17 cellular contexts compared by ENCODE assay signal in the genomic region with DNA sequence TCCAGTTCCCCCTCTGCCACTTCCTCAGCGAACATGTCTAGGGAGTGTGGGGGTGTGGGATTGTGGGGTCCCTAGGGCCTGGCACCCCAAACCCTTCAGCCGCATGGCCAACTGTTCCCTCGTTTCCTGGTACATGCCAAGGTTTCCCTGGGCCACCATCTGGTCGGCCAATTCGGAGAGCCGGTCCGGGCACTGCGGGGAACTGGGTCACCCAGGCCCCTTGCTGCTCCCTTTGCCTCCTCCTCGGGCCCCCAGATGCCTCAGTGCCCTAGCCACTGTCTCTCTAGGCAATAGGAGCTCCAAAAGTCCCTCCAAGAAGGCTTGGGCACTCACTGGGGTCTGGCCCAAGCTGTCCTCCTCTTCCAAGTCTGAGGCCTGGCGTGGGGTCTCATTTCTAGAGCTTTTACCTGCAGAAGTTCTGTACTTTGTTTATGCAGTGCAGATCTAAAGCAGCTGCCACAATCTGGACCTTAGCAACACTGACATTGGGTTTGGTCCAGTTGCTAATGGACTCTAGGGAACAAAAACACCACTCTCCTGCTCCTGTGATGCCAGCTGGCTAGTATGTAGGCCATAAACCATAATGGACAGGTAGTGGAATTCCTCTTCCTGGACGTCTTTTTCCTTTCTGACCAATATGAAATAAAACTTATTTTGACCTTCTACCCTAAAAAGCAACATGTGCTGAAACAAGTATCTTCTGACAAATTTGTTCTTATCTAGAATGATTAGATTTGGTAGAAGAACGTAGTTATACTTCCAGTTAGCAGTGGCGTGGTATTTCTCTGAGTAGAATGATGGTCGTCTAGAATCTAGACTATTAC.
A peak's percentile ranks its signal among the peaks of the same experiment; 100 is the strongest.
DNase-seq lines count a peak whose midpoint lies in the region; ATAC-seq and TF ChIP-seq lines count a peak whose summit lies in the region.
"Had no signal": no experiment of that assay in that cellular context is flagged by ENCODE, and none has a peak within 500 bp of the region (broad histone marks: within the 10 kb centered on the region; RNA-seq: fewer than 3 reads in every experiment).

No MANE protein-coding gene starts in this region.

- H3K4me1 Mint-ChIP-seq in stimulated activated naive CD8-positive, alpha-beta T cell treated with anti-CD3 and anti-CD28 coated beads, Interleukin-15, Interleukin-2, amounts not matched to agents 100 ng/mL and 50 ng/mL, for 24 hours (ENCODE audit: low read depth), result peaks cover 68% of the 10 kb centered on the region

- no peak for DNase-seq in stimulated activated naive CD8-positive, alpha-beta T cell treated with anti-CD3 and anti-CD28 coated beads, Interleukin-15, Interleukin-2, amounts not matched to agents 100 U/mL and 50 U/mL, for 24 hours
- peak in 6 of 7 donors; percentile 31 to 75 (median 56) for DNase-seq in adrenal gland
- no peak for DNase-seq in mesendoderm
- no peak for DNase-seq in amniotic stem cell (lab: John Stamatoyannopoulos, UW)
- DNase-seq in NCI-H1048 (lab: John Stamatoyannopoulos, UW), result no peak
- no peak for DNase-seq in HAP-1 (ENCODE audit: low spot score in 2 of 2)
- DNase-seq: activated naive CD4-positive, alpha-beta T cell treated with Interleukin-2 at 50 U/mL for 16 hours; brain microvascular endothelial cell; mucosa of descending colon; NCI-H1436; NCI-H2171; PC-3 had no signal

- H4K8ac ChIP-seq in mesendoderm (ENCODE audit: low read depth, low read length), result no peak overlapping the region

- no peak overlapping the region for H3K4me3 Mint-ChIP-seq in stimulated activated naive CD8-positive, alpha-beta T cell treated with anti-CD3 and anti-CD28 coated beads, Interleukin-15, Interleukin-2, amounts not matched to agents 100 ng/mL and 50 ng/mL, for 24 hours
- H3K4me3 Mint-ChIP-seq: dendritic cell treated with granulocyte-macrophage colony-stimulating factor and Interleukin-4, amounts not matched to agents 40 ng/mL and 50 ng/mL, for 4 days had no signal

- in situ Hi-C loops in HAP-1 (cut with MboI; ENCODE audit: low sequenced_read_pairs), result no loop called here

- H3K56ac ChIP-seq in mesendoderm (ENCODE audit: low read length), result peak overlapping the region; percentile 15

- H3K4me2 ChIP-seq in mesendoderm (ENCODE audit: low read length), result no peak overlapping the region

- H3K79me2 ChIP-seq in mesendoderm (ENCODE audit: control insufficient read depth, insufficient read depth, low read length), result no peaks in the 10 kb centered on the region

- H3K4me3 ChIP-seq in adrenal gland, result no peak overlapping the region
- H3K4me3 ChIP-seq in mesendoderm (ENCODE audit: low read length), result no peak overlapping the region
- no peak overlapping the region for H3K4me3 ChIP-seq in HAP-1
- H3K4me3 ChIP-seq: mucosa of descending colon, SJSA1 had no signal

- no peaks in the 10 kb centered on the region for H3K27me3 Mint-ChIP-seq in stimulated activated naive CD8-positive, alpha-beta T cell treated with anti-CD3 and anti-CD28 coated beads, Interleukin-15, Interleukin-2, amounts not matched to agents 100 ng/mL and 50 ng/mL, for 24 hours
- H3K27me3 Mint-ChIP-seq: dendritic cell treated with granulocyte-macrophage colony-stimulating factor and Interleukin-4, amounts not matched to agents 40 ng/mL and 50 ng/mL, for 4 days had no signal

- no peak overlapping the region for H2AK5ac ChIP-seq in mesendoderm (ENCODE audit: low read length)

- no peak overlapping the region for H4K5ac ChIP-seq in mesendoderm (ENCODE audit: low read length)

- peaks cover 68% of the 10 kb centered on the region for H3K36me3 Mint-ChIP-seq in stimulated activated naive CD8-positive, alpha-beta T cell treated with anti-CD3 and anti-CD28 coated beads, Interleukin-15, Interleukin-2, amounts not matched to agents 100 ng/mL and 50 ng/mL, for 24 hours (ENCODE audit: low read depth)

- H3K23ac ChIP-seq in mesendoderm (ENCODE audit: low read length), result no peak overlapping the region

- H2BK5ac ChIP-seq in mesendoderm (ENCODE audit: low read length), result no peak overlapping the region

- peak overlapping the region in 4 of 5 donors; percentile 11 to 58 (median 36) for H3K27ac ChIP-seq in adrenal gland
- no peak overlapping the region for H3K27ac ChIP-seq in mesendoderm (ENCODE audit: low read depth, low read length)
- H3K27ac ChIP-seq: brain microvascular endothelial cell, SJSA1 had no signal

- no peaks in the 10 kb centered on the region for H3K9me3 ChIP-seq in adrenal gland (replicated peaks in 1 of 3)
- H3K9me3 ChIP-seq in HAP-1, result no peaks in the 10 kb centered on the region
- H3K9me3 ChIP-seq: mucosa of descending colon, SJSA1 had no signal

- peaks cover 8% of the 10 kb centered on the region for H3K79me1 ChIP-seq in mesendoderm (ENCODE audit: low read length)

- no peak overlapping the region for H2BK15ac ChIP-seq in mesendoderm (replicated peaks; ENCODE audit: low read depth)

- H3K18ac ChIP-seq in mesendoderm (ENCODE audit: low read length), result no peak overlapping the region

- H3K27me3 ChIP-seq in adrenal gland (no peaks in the 10 kb centered on the region), mesendoderm (ENCODE audit: insufficient read depth, low read length, poor library complexity) (no peaks in the 10 kb centered on the region), HAP-1 (ENCODE audit: low read depth) (no peaks in the 10 kb centered on the region)
- H3K27me3 ChIP-seq: brain microvascular endothelial cell, SJSA1 had no signal

- intact Hi-C loops in adrenal gland (cut with DNase I), result no loop called here

- no peak overlapping the region for H3K9ac ChIP-seq in mesendoderm (ENCODE audit: low read length)

- ATAC-seq in stimulated activated naive CD8-positive, alpha-beta T cell treated with anti-CD3 and anti-CD28 coated beads, Interleukin-15, Interleukin-2, amounts not matched to agents 100 U/mL and 50 U/mL, for 24 hours, result no peak
- no peak for ATAC-seq in HG03196 (IDR thresholded peaks at IDR 0.05; ENCODE audit: unreplicated experiment)
- ATAC-seq: HCT116, mucosa of descending colon, PC-3 had no signal

- H3K36me3 ChIP-seq in adrenal gland (replicated peaks in 1 of 2) (no peaks in the 10 kb centered on the region), mesendoderm (ENCODE audit: control insufficient read depth, insufficient read depth, low read length) (no peaks in the 10 kb centered on the region), HAP-1 (replicated peaks) (peaks cover 5% of the 10 kb centered on the region; the same call in 1 of the 2 replicates)
- H3K36me3 ChIP-seq: brain microvascular endothelial cell had no signal

- no peaks in the 10 kb centered on the region for H3K9me3 Mint-ChIP-seq in stimulated activated naive CD8-positive, alpha-beta T cell treated with anti-CD3 and anti-CD28 coated beads, Interleukin-15, Interleukin-2, amounts not matched to agents 100 ng/mL and 50 ng/mL, for 24 hours
- H3K9me3 Mint-ChIP-seq: dendritic cell treated with granulocyte-macrophage colony-stimulating factor and Interleukin-4, amounts not matched to agents 40 ng/mL and 50 ng/mL, for 4 days had no signal

- H3K4me1 ChIP-seq in adrenal gland (replicated peaks in 1 of 2) (peaks cover 9 to 24% of the 10 kb centered on the region in 2 donors), mesendoderm (ENCODE audit: control insufficient read depth, low read depth, low read length) (no peaks in the 10 kb centered on the region), HAP-1 (peaks cover 18% of the 10 kb centered on the region)
- H3K4me1 ChIP-seq: SJSA1 had no signal

- WGBS in adrenal gland, 4 donors, result 77 to 88% (median 83%) methylated on average over 11 to 14 of the region's 14 CpGs
- no CpG with 5 or more reads among the region's 14 CpGs for WGBS in mesendoderm (ENCODE audit: extremely low coverage, insufficient coverage, low lambda C conversion rate)

- TF ChIP-seq POLR2A in adrenal gland (IDR thresholded peaks at IDR 0.05), result no peak

- H3K4ac ChIP-seq in mesendoderm (ENCODE audit: low read depth, low read length), result no peak overlapping the region

- H2BK120ac ChIP-seq in mesendoderm (ENCODE audit: low read depth, low read length), result no peak overlapping the region

- H3K27ac Mint-ChIP-seq in stimulated activated naive CD8-positive, alpha-beta T cell treated with anti-CD3 and anti-CD28 coated beads, Interleukin-15, Interleukin-2, amounts not matched to agents 100 ng/mL and 50 ng/mL, for 24 hours, result peak overlapping the region; percentile 72
- H3K27ac Mint-ChIP-seq: dendritic cell treated with granulocyte-macrophage colony-stimulating factor and Interleukin-4, amounts not matched to agents 40 ng/mL and 50 ng/mL, for 4 days had no signal

- no peak for TF ChIP-seq CTCF in adrenal gland (IDR thresholded peaks at IDR 0.05)

Comparison
In these comparisons a context has a peak if more than half of its experiments do, and no peak if none do; other contexts are left out.
1. DNase-seq: peak in adrenal gland (6 of 7); none in stimulated activated naive CD8-positive, alpha-beta T cell treated with anti-CD3 and anti-CD28 coated beads, Interleukin-15, Interleukin-2, amounts not matched to agents 100 U/mL and 50 U/mL, for 24 hours (single experiment), mesendoderm (single experiment), amniotic stem cell (single experiment), NCI-H1048 (single experiment) and HAP-1 (0 of 2).